8 cellular contexts compared by ENCODE assay signal in genomic region chr1:85581138-85581801, GRCh38. TPM values are rescaled to one million over a fixed set of nuclear protein-coding genes. Genes with fewer than 3 reads are reported as not detected.
A peak's percentile ranks its signal among the peaks of the same experiment; 100 is the strongest.
DNase-seq lines count a peak whose midpoint lies in the region; ATAC-seq and TF ChIP-seq lines count a peak whose summit lies in the region.

No MANE protein-coding gene starts in this region.

- H3K4me3 ChIP-seq in fibroblast of mammary gland (ENCODE audit: control insufficient read depth, low read depth, low read length) (peak overlapping the region; percentile 82), urinary bladder (ENCODE audit: low read depth, low read length) (peak overlapping the region; percentile 58)

- no peak overlapping the region for H3K27ac Mint-ChIP-seq in activated CD8-positive, alpha-beta T cell treated with anti-CD3 and anti-CD28 coated beads, Interleukin-2, amount 10 ng/mL, durations not matched to agents 7 days and 5 days
- no peak overlapping the region for H3K27ac Mint-ChIP-seq in natural killer cell treated with Interleukin-12 subunit alpha and Interleukin-12 subunit beta and Interleukin-15 and Interleukin-18, amount 100 ng/mL, for 72 hours

- H3K4me1 Mint-ChIP-seq in activated CD8-positive, alpha-beta T cell treated with anti-CD3 and anti-CD28 coated beads, Interleukin-2, amount 10 ng/mL, durations not matched to agents 7 days and 5 days (ENCODE audit: low read depth): peaks cover 30% of the 10 kb centered on the region
- peaks cover 0 to 10% of the 10 kb centered on the region in 2 donors for H3K4me1 Mint-ChIP-seq in natural killer cell treated with Interleukin-12 subunit alpha and Interleukin-12 subunit beta and Interleukin-15 and Interleukin-18, amount 100 ng/mL, for 72 hours (ENCODE audit: low read depth in 2 of 2)

- no peaks in the 10 kb centered on the region for H3K36me3 ChIP-seq in urinary bladder (ENCODE audit: insufficient read depth)

- peak; percentile 44 for DNase-seq in Ammon's horn (ENCODE audit: low spot score)
- DNase-seq in NCI-H1048 (lab: John Stamatoyannopoulos, UW): peak; percentile 63
- peak; percentile 62 for DNase-seq in activated CD8-positive, alpha-beta T cell treated with anti-CD3 and anti-CD28 coated beads, Interleukin-2, amount 10 ng/mL, durations not matched to agents 7 days and 5 days
- peak; percentile 85 for DNase-seq in fibroblast of mammary gland (ENCODE audit: low read depth)
- DNase-seq in natural killer cell treated with Interleukin-12 subunit alpha and Interleukin-12 subunit beta and Interleukin-15 and Interleukin-18, amount 100 ng/mL, for 72 hours (ENCODE audit: low spot score): no peak
- DNase-seq in 8988T: no peak

- peak; percentile 31 for TF ChIP-seq CTCF in fibroblast of mammary gland (conservative IDR thresholded peaks at IDR 0.05; ENCODE audit: control insufficient read depth, insufficient read depth, low read depth, low read length)

- H3K4me3 Mint-ChIP-seq in activated CD8-positive, alpha-beta T cell treated with anti-CD3 and anti-CD28 coated beads, Interleukin-2, amount 10 ng/mL, durations not matched to agents 7 days and 5 days: peak overlapping the region; percentile 69
- peak overlapping the region; percentile 66 for H3K4me3 Mint-ChIP-seq in natural killer cell treated with Interleukin-12 subunit alpha and Interleukin-12 subunit beta and Interleukin-15 and Interleukin-18, amount 100 ng/mL, for 72 hours

- 1% methylated on average over 45 of the region's 45 CpGs for WGBS in urinary bladder

- ATAC-seq in GM18519 (IDR thresholded peaks at IDR 0.05; ENCODE audit: low FRiP score, unreplicated experiment): peak; percentile 36
- peak; percentile 72 for ATAC-seq in activated CD8-positive, alpha-beta T cell treated with anti-CD3 and anti-CD28 coated beads, Interleukin-2, amount 10 ng/mL, durations not matched to agents 7 days and 5 days
- ATAC-seq in natural killer cell treated with Interleukin-12 subunit alpha and Interleukin-12 subunit beta and Interleukin-15 and Interleukin-18, amount 100 ng/mL, for 72 hours: peak in 1 of 2 donors; percentile 53

- peaks cover 2% of the 10 kb centered on the region for H3K36me3 Mint-ChIP-seq in activated CD8-positive, alpha-beta T cell treated with anti-CD3 and anti-CD28 coated beads, Interleukin-2, amount 10 ng/mL, durations not matched to agents 7 days and 5 days (ENCODE audit: low read depth)
- no peaks in the 10 kb centered on the region for H3K36me3 Mint-ChIP-seq in natural killer cell treated with Interleukin-12 subunit alpha and Interleukin-12 subunit beta and Interleukin-15 and Interleukin-18, amount 100 ng/mL, for 72 hours

- no peaks in the 10 kb centered on the region for H3K9me3 Mint-ChIP-seq in activated CD8-positive, alpha-beta T cell treated with anti-CD3 and anti-CD28 coated beads, Interleukin-2, amount 10 ng/mL, durations not matched to agents 7 days and 5 days (ENCODE audit: insufficient read depth)
- H3K9me3 Mint-ChIP-seq in natural killer cell treated with Interleukin-12 subunit alpha and Interleukin-12 subunit beta and Interleukin-15 and Interleukin-18, amount 100 ng/mL, for 72 hours: no peaks in the 10 kb centered on the region

- POLR2A ChIA-PET in activated CD8-positive, alpha-beta T cell treated with anti-CD3 and anti-CD28 coated beads, Interleukin-2, amount 10 ng/mL, durations not matched to agents 7 days and 5 days (lab: Charles Lee): no interaction called here

- peak overlapping the region; percentile 92 for H3K27ac ChIP-seq in urinary bladder (ENCODE audit: low read depth)

- H3K4me1 ChIP-seq in urinary bladder (ENCODE audit: insufficient read depth): no peaks in the 10 kb centered on the region

- CTCF ChIA-PET in activated CD8-positive, alpha-beta T cell treated with anti-CD3 and anti-CD28 coated beads, Interleukin-2, amount 10 ng/mL, durations not matched to agents 7 days and 5 days (lab: Charles Lee): interaction anchor here (0.7 to 2.5 kb wide), 6 partner anchors 10 to 273 kb away, joined by 3 to 8 read pairs (median 4); no protein-coding TSS in a partner anchor

- peaks cover 69% of the 10 kb centered on the region for H3K27me3 Mint-ChIP-seq in activated CD8-positive, alpha-beta T cell treated with anti-CD3 and anti-CD28 coated beads, Interleukin-2, amount 10 ng/mL, durations not matched to agents 7 days and 5 days (ENCODE audit: low read depth)
- peaks cover 39 to 41% of the 10 kb centered on the region in 2 donors for H3K27me3 Mint-ChIP-seq in natural killer cell treated with Interleukin-12 subunit alpha and Interleukin-12 subunit beta and Interleukin-15 and Interleukin-18, amount 100 ng/mL, for 72 hours

RNA-seq across cellular contexts. Expression of gene CCN1, which starts 0.7 kb away (rescaled TPM):
- not detected for total RNA-seq in activated CD8-positive, alpha-beta T cell treated with anti-CD3 and anti-CD28 coated beads, Interleukin-2, amount 10 ng/mL, durations not matched to agents 7 days and 5 days
- not detected for total RNA-seq in natural killer cell treated with Interleukin-12 subunit alpha and Interleukin-12 subunit beta and Interleukin-15 and Interleukin-18, amount 100 ng/mL, for 72 hours
- total RNA-seq in urinary bladder: 32.4 TPM
- 809 TPM for polyA plus RNA-seq in urinary bladder

Comparison
In these comparisons a context has a peak if more than half of its experiments do, and no peak if none do; other contexts are left out.
1. DNase-seq: peak in Ammon's horn (single experiment), NCI-H1048 (single experiment), activated CD8-positive, alpha-beta T cell treated with anti-CD3 and anti-CD28 coated beads, Interleukin-2, amount 10 ng/mL, durations not matched to agents 7 days and 5 days (single experiment) and fibroblast of mammary gland (single experiment); none in natural killer cell treated with Interleukin-12 subunit alpha and Interleukin-12 subunit beta and Interleukin-15 and Interleukin-18, amount 100 ng/mL, for 72 hours (single experiment) and 8988T (single experiment).
2. RNA of gene CCN1, which starts 0.7 kb away (total RNA-seq): 32.4 TPM in urinary bladder (single experiment); not detected in activated CD8-positive, alpha-beta T cell treated with anti-CD3 and anti-CD28 coated beads, Interleukin-2, amount 10 ng/mL, durations not matched to agents 7 days and 5 days and not detected in natural killer cell treated with Interleukin-12 subunit alpha and Interleukin-12 subunit beta and Interleukin-15 and Interleukin-18, amount 100 ng/mL, for 72 hours; every median in the first group is over 10 times any median in the second.